In the genomic region with DNA sequence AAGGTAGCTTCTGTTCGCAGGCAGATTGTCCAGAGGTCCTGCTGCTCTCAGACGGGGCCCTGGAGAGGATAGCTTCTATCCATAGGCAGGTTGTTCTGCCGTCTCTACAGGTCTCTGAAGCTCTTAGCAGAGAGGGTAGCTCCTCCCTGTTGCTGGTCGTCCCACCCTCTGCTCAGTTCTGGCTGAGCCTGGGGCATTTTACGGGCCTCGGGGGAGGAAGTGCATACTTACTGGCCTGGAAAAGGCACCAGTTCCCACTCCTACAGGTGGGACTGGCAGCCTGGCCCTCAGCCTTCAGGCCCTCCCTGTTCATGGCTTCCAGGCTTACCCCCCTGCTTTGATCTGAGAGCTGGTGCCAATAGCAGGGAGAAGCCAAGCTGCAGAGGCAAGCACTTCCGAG, we compare ENCODE assay signal across 14 cellular contexts. TPM values are rescaled to one million over a fixed set of nuclear protein-coding genes. Genes with fewer than 3 reads are reported as not detected.
DNase-seq lines count a peak whose midpoint lies in the region; ATAC-seq and TF ChIP-seq lines count a peak whose summit lies in the region.
"Had no signal": no experiment of that assay in that cellular context is flagged by ENCODE, and none has a peak within 500 bp of the region (broad histone marks: within the 10 kb centered on the region; RNA-seq: fewer than 3 reads in every experiment).

No MANE protein-coding gene starts in this region.

- H3K4me1 Mint-ChIP-seq in WTC11 (peaks cover 11% of the 10 kb centered on the region), memory B cell (peaks cover 15% of the 10 kb centered on the region)
- H3K4me1 Mint-ChIP-seq in activated T-helper 17 cell treated with anti-CD3 and anti-CD28 coated beads, Interleukin-2, amount 50 U/mL, for 72 hours = no peaks in the 10 kb centered on the region

- intact Hi-C loops in heart right ventricle (cut with DNase I) = no loop called here
- intact Hi-C loops in left ventricle myocardium inferior (cut with micrococcal nuclease) = no loop called here
- intact Hi-C loops in thyroid gland (cut with DNase I) = no loop called here

- DNase-seq in heart right ventricle (no peak), left ventricle myocardium inferior (no peak), WTC11 (ENCODE audit: low spot score) (peak; percentile 52), memory B cell (ENCODE audit: low spot score in 2 of 2) (no peak), thyroid gland (peak; percentile 30 to 36), dermis blood vessel endothelial cell (no peak)
- DNase-seq: activated CD4-positive, alpha-beta T cell treated with anti-CD3 and anti-CD28 coated beads, Interleukin-2, amount 10 ng/mL, durations not matched to agents 24 days and 14 days; activated T-cell treated with anti-CD3 and anti-CD28 coated beads for 4 hours; Kasumi-1; NCI-H1436 treated with DMSO at 0.1 percent for 48 hours; NCI-H82 had no signal

- H3K4me1 ChIP-seq in heart right ventricle (peaks cover 0 to 32% (median 0%) of the 10 kb centered on the region in 9 donors), left ventricle myocardium inferior (peaks cover 7% of the 10 kb centered on the region), thyroid gland (peaks cover 0 to 10% of the 10 kb centered on the region in 2 donors)

- TF ChIP-seq CTCF in heart right ventricle (IDR thresholded peaks at IDR 0.05) (no peak), left ventricle myocardium inferior (IDR thresholded peaks at IDR 0.05; ENCODE audit: borderline replicate concordance) (no peak), WTC11 (IDR thresholded peaks at IDR 0.05) (no peak), thyroid gland (IDR thresholded peaks at IDR 0.05) (no peak)

- H3K27me3 Mint-ChIP-seq in WTC11 (ENCODE audit: low read depth) (no peaks in the 10 kb centered on the region), memory B cell (no peaks in the 10 kb centered on the region)
- H3K27me3 Mint-ChIP-seq in activated T-helper 17 cell treated with anti-CD3 and anti-CD28 coated beads, Interleukin-2, amount 50 U/mL, for 72 hours = no peaks in the 10 kb centered on the region
- H3K27me3 Mint-ChIP-seq: activated CD4-positive, alpha-beta T cell treated with anti-CD3 and anti-CD28 coated beads, Interleukin-2, amount 10 ng/mL, durations not matched to agents 24 days and 14 days had no signal

- H3K9me3 Mint-ChIP-seq in WTC11 (no peaks in the 10 kb centered on the region), memory B cell (peaks cover 5% of the 10 kb centered on the region)
- H3K9me3 Mint-ChIP-seq in activated T-helper 17 cell treated with anti-CD3 and anti-CD28 coated beads, Interleukin-2, amount 50 U/mL, for 72 hours = no peaks in the 10 kb centered on the region
- H3K9me3 Mint-ChIP-seq: activated CD4-positive, alpha-beta T cell treated with anti-CD3 and anti-CD28 coated beads, Interleukin-2, amount 10 ng/mL, durations not matched to agents 24 days and 14 days had no signal

- CTCF ChIA-PET in WTC11 (lab: Charles Lee) = interaction anchor here (0.7 to 1.2 kb wide), 3 partner anchors 204 to 352 kb away, joined by 3 read pairs; no protein-coding TSS in a partner anchor

- H3K36me3 ChIP-seq in heart right ventricle (peaks cover 0 to 49% (median 32%) of the 10 kb centered on the region in 9 donors), left ventricle myocardium inferior (peaks cover 43% of the 10 kb centered on the region), thyroid gland (peaks cover 6 to 19% of the 10 kb centered on the region in 2 donors)

- POLR2A ChIA-PET in WTC11 (lab: Charles Lee) = no interaction called here

- ATAC-seq in heart right ventricle (peak in 6 of 8 donors; percentile 18 to 67 (median 28)), WTC11 (peak; percentile 97), memory B cell (ENCODE audit: low read depth) (no peak), HG03108 (IDR thresholded peaks at IDR 0.05; ENCODE audit: unreplicated experiment) (no peak)
- no peak for ATAC-seq in activated T-helper 17 cell treated with anti-CD3 and anti-CD28 coated beads, Interleukin-2, amount 50 U/mL, for 72 hours (replicated peaks)

- H3K27ac ChIP-seq in heart right ventricle = no peak overlapping the region
- H3K27ac ChIP-seq in left ventricle myocardium inferior (replicated peaks) = no peak overlapping the region
- peak overlapping the region in 2 of 3 donors; percentile 4 to 54 for H3K27ac ChIP-seq in thyroid gland
- H3K27ac ChIP-seq: HL-60 had no signal

- no peak overlapping the region for H3K4me3 Mint-ChIP-seq in WTC11
- peak overlapping the region; percentile 59 for H3K4me3 Mint-ChIP-seq in memory B cell
- H3K4me3 Mint-ChIP-seq in activated T-helper 17 cell treated with anti-CD3 and anti-CD28 coated beads, Interleukin-2, amount 50 U/mL, for 72 hours = no peak overlapping the region
- H3K4me3 Mint-ChIP-seq: activated CD4-positive, alpha-beta T cell treated with anti-CD3 and anti-CD28 coated beads, Interleukin-2, amount 10 ng/mL, durations not matched to agents 24 days and 14 days had no signal

- TF ChIP-seq POLR2A in thyroid gland (IDR thresholded peaks at IDR 0.05) = no peak

- H3K9me3 ChIP-seq in heart right ventricle = no peaks in the 10 kb centered on the region
- no peaks in the 10 kb centered on the region for H3K9me3 ChIP-seq in left ventricle myocardium inferior (replicated peaks)
- H3K9me3 ChIP-seq in thyroid gland = no peaks in the 10 kb centered on the region

- H3K4me3 ChIP-seq in heart right ventricle = no peak overlapping the region
- H3K4me3 ChIP-seq in left ventricle myocardium inferior = no peak overlapping the region
- H3K4me3 ChIP-seq in thyroid gland (replicated peaks in 1 of 3) = no peak overlapping the region

- 69 to 73% methylated on average over 7 of the region's 7 CpGs for WGBS in heart right ventricle, 2 donors
- WGBS in thyroid gland, 2 donors = 17 to 43% methylated on average over 2 to 7 of the region's 7 CpGs

- H3K27ac Mint-ChIP-seq in WTC11 = peak overlapping the region; percentile 80; the same call in 1 of the 2 replicates
- peak overlapping the region; percentile 85 for H3K27ac Mint-ChIP-seq in memory B cell
- H3K27ac Mint-ChIP-seq in activated T-helper 17 cell treated with anti-CD3 and anti-CD28 coated beads, Interleukin-2, amount 50 U/mL, for 72 hours = no peak overlapping the region
- H3K27ac Mint-ChIP-seq: activated CD4-positive, alpha-beta T cell treated with anti-CD3 and anti-CD28 coated beads, Interleukin-2, amount 10 ng/mL, durations not matched to agents 24 days and 14 days had no signal

- H3K36me3 Mint-ChIP-seq in WTC11 (peaks cover 25% of the 10 kb centered on the region), memory B cell (peaks cover 35% of the 10 kb centered on the region)
- H3K36me3 Mint-ChIP-seq in activated T-helper 17 cell treated with anti-CD3 and anti-CD28 coated beads, Interleukin-2, amount 50 U/mL, for 72 hours (ENCODE audit: low read depth) = peaks cover 49% of the 10 kb centered on the region

- H3K27me3 ChIP-seq in heart right ventricle (no peaks in the 10 kb centered on the region), left ventricle myocardium inferior (ENCODE audit: low read depth) (no peaks in the 10 kb centered on the region), thyroid gland (no peaks in the 10 kb centered on the region)

TF ChIP-seq in WTC11, 78 proteins besides CTCF, POLR2A, EP300 and RAD21:
- TF ChIP-seq NFATC4 (CRISPR knock-in tag; IDR thresholded peaks at IDR 0.05) (no peak), CREB1 (CRISPR knock-in tag; IDR thresholded peaks at IDR 0.05) (no peak), ZNF232 (CRISPR knock-in tag; IDR thresholded peaks at IDR 0.05) (no peak), NR1H2 (CRISPR knock-in tag; IDR thresholded peaks at IDR 0.05) (no peak), TEAD1 (CRISPR knock-in tag; IDR thresholded peaks at IDR 0.05) (no peak), ZBTB21 (CRISPR knock-in tag; IDR thresholded peaks at IDR 0.05; ENCODE audit: borderline replicate concordance) (no peak), CBFB (CRISPR knock-in tag; IDR thresholded peaks at IDR 0.05; ENCODE audit: low read depth) (no peak), FOXP1 (CRISPR knock-in tag; IDR thresholded peaks at IDR 0.05; ENCODE audit: borderline replicate concordance) (no peak), OVOL2 (CRISPR knock-in tag; IDR thresholded peaks at IDR 0.05; ENCODE audit: borderline replicate concordance) (no peak)
- TF ChIP-seq, protein P1, sequence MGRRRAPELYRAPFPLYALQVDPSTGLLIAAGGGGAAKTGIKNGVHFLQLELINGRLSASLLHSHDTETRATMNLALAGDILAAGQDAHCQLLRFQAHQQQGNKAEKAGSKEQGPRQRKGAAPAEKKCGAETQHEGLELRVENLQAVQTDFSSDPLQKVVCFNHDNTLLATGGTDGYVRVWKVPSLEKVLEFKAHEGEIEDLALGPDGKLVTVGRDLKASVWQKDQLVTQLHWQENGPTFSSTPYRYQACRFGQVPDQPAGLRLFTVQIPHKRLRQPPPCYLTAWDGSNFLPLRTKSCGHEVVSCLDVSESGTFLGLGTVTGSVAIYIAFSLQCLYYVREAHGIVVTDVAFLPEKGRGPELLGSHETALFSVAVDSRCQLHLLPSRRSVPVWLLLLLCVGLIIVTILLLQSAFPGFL (CRISPR knock-in tag; IDR thresholded peaks at IDR 0.05; ENCODE audit: borderline replicate concordance) = no peak

RNA-seq across cellular contexts. Expression of a gene that starts 42.3 kb away (rescaled TPM):
- total RNA-seq in heart right ventricle (10 to 100 TPM in 3 of 10 donors, 1 to 10 TPM in 7; 8.9 to 10.6 (median 9.8) TPM), left ventricle myocardium inferior (9.1 TPM), WTC11 (2021) (14.3 to 15.9 TPM (median 15.4 TPM) in 3 replicates), thyroid gland (10 to 100 TPM; 23.6 to 31.0 (median 27.5) TPM), dermis blood vessel endothelial cell (20.0 and 26.4 TPM in 2 replicates)
- 1 to 10 TPM; 4.9 to 9.7 TPM for polyA plus RNA-seq in heart right ventricle
- total RNA-seq in activated T-helper 17 cell treated with anti-CD3 and anti-CD28 coated beads, Interleukin-2, amount 50 U/mL, for 72 hours = 10 to 100 TPM; 17.3 to 18.6 TPM

Comparison
In these comparisons a context has a peak if more than half of its experiments do, and no peak if none do; other contexts are left out.
1. ATAC-seq: peak in heart right ventricle (6 of 8) and WTC11 (single experiment); none in memory B cell (single experiment), HG03108 (single experiment) and activated T-helper 17 cell treated with anti-CD3 and anti-CD28 coated beads, Interleukin-2, amount 50 U/mL, for 72 hours (single experiment).
2. DNase-seq: peak in WTC11 (single experiment) and thyroid gland (2 of 2); none in heart right ventricle (0 of 2), left ventricle myocardium inferior (single experiment), memory B cell (0 of 2) and dermis blood vessel endothelial cell (single experiment).
3. H3K27ac ChIP-seq: peak in thyroid gland (2 of 3); none in heart right ventricle (0 of 10) and left ventricle myocardium inferior (single experiment).